ENCODE assay signal across 20 cellular contexts in the genomic region with DNA sequence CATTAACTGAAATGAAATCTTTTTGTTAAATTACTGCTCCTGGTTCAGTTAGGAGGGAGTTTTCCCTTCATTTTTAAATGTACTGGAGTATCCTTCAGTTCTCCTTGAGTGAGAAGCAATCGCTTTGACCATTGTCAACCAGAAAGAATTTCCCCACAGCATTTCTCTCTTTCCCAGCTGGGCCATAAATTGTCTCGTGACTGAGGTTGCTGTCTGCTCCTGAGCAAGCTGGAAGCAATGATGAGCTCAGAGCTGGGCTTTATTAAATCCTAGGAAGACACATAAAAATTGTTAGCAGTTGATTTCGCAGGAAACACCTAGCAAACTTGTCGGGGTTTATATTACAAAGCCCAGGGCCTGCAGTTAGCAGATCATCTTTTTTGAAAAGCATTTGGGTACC.
DNase-seq lines count a peak whose midpoint lies in the region; ATAC-seq and TF ChIP-seq lines count a peak whose summit lies in the region.
"Had no signal": no experiment of that assay in that cellular context is flagged by ENCODE, and none has a peak within 500 bp of the region (broad histone marks: within the 10 kb centered on the region; RNA-seq: fewer than 3 reads in every experiment).

No MANE protein-coding gene starts in this region.

- no peak overlapping the region for H3K4ac ChIP-seq in neuronal stem cell (ENCODE audit: low read length)

- H4K8ac ChIP-seq in neuronal stem cell (ENCODE audit: low read depth, low read length): no peak overlapping the region

- H3K27me3 ChIP-seq in kidney epithelial cell (ENCODE audit: control insufficient read depth, insufficient read depth, low read length) (no peaks in the 10 kb centered on the region), neuronal stem cell (ENCODE audit: control insufficient read depth in 3 of 3, insufficient read depth in 3 of 3, low read depth in 1 of 3, low read length in 3 of 3) (no peaks in the 10 kb centered on the region)
- H3K27me3 ChIP-seq: Peyer's patch had no signal

- H2BK120ac ChIP-seq in neuronal stem cell (ENCODE audit: low read depth, low read length): no peak overlapping the region

- no peaks in the 10 kb centered on the region for H3K79me1 ChIP-seq in neuronal stem cell (ENCODE audit: low read depth, low read length)

- H3K27me3 Mint-ChIP-seq in osteocyte (ENCODE audit: unreplicated experiment): no peaks in the 10 kb centered on the region
- H3K27me3 Mint-ChIP-seq: B cell had no signal

- H3K36me3 Mint-ChIP-seq in osteocyte (ENCODE audit: unreplicated experiment): no peaks in the 10 kb centered on the region

- H3K4me1 Mint-ChIP-seq in osteocyte (ENCODE audit: unreplicated experiment): no peaks in the 10 kb centered on the region
- H3K4me1 Mint-ChIP-seq: B cell had no signal

- H3K14ac ChIP-seq in neuronal stem cell (ENCODE audit: low read length): no peak overlapping the region

- H3K9me3 ChIP-seq in neuronal stem cell (replicated peaks in 1 of 2; ENCODE audit: control insufficient read depth in 2 of 2, insufficient read depth in 1 of 2, low read depth in 1 of 2, low read length in 2 of 2): no peaks in the 10 kb centered on the region
- H3K9me3 ChIP-seq: Peyer's patch had no signal

- peaks cover 2 to 12% of the 10 kb centered on the region in 2 donors for H3K4me1 ChIP-seq in neuronal stem cell (ENCODE audit: control insufficient read depth in 2 of 2, insufficient read depth in 1 of 2, low read depth in 1 of 2, low read length in 2 of 2)

- no peaks in the 10 kb centered on the region for H3K9me3 Mint-ChIP-seq in osteocyte (ENCODE audit: unreplicated experiment)

- no CpG with 5 or more reads among the region's 4 CpGs for WGBS in neuronal stem cell (ENCODE audit: extremely low coverage in 2 of 2, insufficient read length in 2 of 2, insufficient replicate concordance in 1 of 2), 2 donors

- H3K27ac ChIP-seq in neuronal stem cell (replicated peaks; ENCODE audit: low read length): no peak overlapping the region
- H3K27ac ChIP-seq: KMS-11, Peyer's patch had no signal

- H3K9ac ChIP-seq in neuronal stem cell (ENCODE audit: low read depth, low read length, poor library complexity): no peak overlapping the region
- H3K9ac ChIP-seq: KMS-11 had no signal

- ATAC-seq in HG02642 (IDR thresholded peaks at IDR 0.05; ENCODE audit: poor library complexity, unreplicated experiment): no peak
- ATAC-seq: HCT116 had no signal

- H3K4me3 Mint-ChIP-seq in osteocyte (ENCODE audit: unreplicated experiment): no peak overlapping the region
- H3K4me3 Mint-ChIP-seq: B cell had no signal

- DNase-seq in EH (ENCODE audit: low read depth) (peak; percentile 52), amniotic epithelial cell (ENCODE audit: low read depth) (peak; percentile 25), kidney epithelial cell (ENCODE audit: low read depth) (peak; percentile 9), neuronal stem cell (ENCODE audit: low spot score) (no peak), osteocyte (ENCODE audit: extremely low spot score, unreplicated experiment) (no peak)
- DNase-seq in activated CD8-positive, alpha-beta memory T cell treated with anti-CD3 and anti-CD28 coated beads for 24 hours: no peak
- DNase-seq: ACHN, DMS79, IMR-90, NCI-H1092 treated with DMSO at 0.1 percent for 48 hours, NCI-H1436 treated with DMSO at 0.1 percent for 48 hours, NCI-H1930, NCI-H2227 treated with DMSO at 0.1 percent for 48 hours, NCI-H524, NCI-H82, Peyer's patch had no signal

- no peak overlapping the region for H4K91ac ChIP-seq in neuronal stem cell (ENCODE audit: low read depth, low read length, poor library complexity)

- H3K4me3 ChIP-seq in kidney epithelial cell (ENCODE audit: low read depth, low read length) (no peak overlapping the region), neuronal stem cell (ENCODE audit: low read length in 2 of 2) (no peak overlapping the region)
- H3K4me3 ChIP-seq: Peyer's patch had no signal

- H3K18ac ChIP-seq in neuronal stem cell (ENCODE audit: low read length): no peak overlapping the region

- no peak overlapping the region for H3K4me2 ChIP-seq in neuronal stem cell (ENCODE audit: insufficient read depth, low read length, poor library complexity, severe bottlenecking)
- H3K4me2 ChIP-seq: KMS-11 had no signal

- no peak overlapping the region for H2BK15ac ChIP-seq in neuronal stem cell (ENCODE audit: low read length)

- H3K36me3 ChIP-seq in kidney epithelial cell (ENCODE audit: control insufficient read depth, insufficient read depth, low read length) (no peaks in the 10 kb centered on the region), neuronal stem cell (replicated peaks in 1 of 2; ENCODE audit: control insufficient read depth in 2 of 2, insufficient read depth in 2 of 2, low read length in 2 of 2) (no peaks in the 10 kb centered on the region)
- H3K36me3 ChIP-seq: Peyer's patch had no signal

- no peak overlapping the region for H3K23ac ChIP-seq in neuronal stem cell (ENCODE audit: low read depth, low read length, poor library complexity)

- no peak overlapping the region for H2BK12ac ChIP-seq in neuronal stem cell (ENCODE audit: low read length)

- no peak for TF ChIP-seq CTCF in kidney epithelial cell (IDR thresholded peaks at IDR 0.05; ENCODE audit: insufficient read depth, low read length, poor library complexity, severe bottlenecking)
- TF ChIP-seq CTCF in osteocyte (IDR thresholded peaks at IDR 0.05): no peak

- H2AFZ ChIP-seq in neuronal stem cell (ENCODE audit: low read length): no peak overlapping the region

- no peak overlapping the region for H2AK5ac ChIP-seq in neuronal stem cell (ENCODE audit: low read depth, low read length)

- H2BK5ac ChIP-seq in neuronal stem cell (ENCODE audit: low read length): no peak overlapping the region

- no peak overlapping the region for H3K27ac Mint-ChIP-seq in osteocyte (ENCODE audit: unreplicated experiment)
- H3K27ac Mint-ChIP-seq: B cell had no signal

Comparison
In these comparisons a context has a peak if more than half of its experiments do, and no peak if none do; other contexts are left out.
1. DNase-seq: peak in EH (single experiment), amniotic epithelial cell (single experiment) and kidney epithelial cell (single experiment); none in neuronal stem cell (single experiment), activated CD8-positive, alpha-beta memory T cell treated with anti-CD3 and anti-CD28 coated beads for 24 hours (single experiment) and osteocyte (single experiment).